In the genomic region with DNA sequence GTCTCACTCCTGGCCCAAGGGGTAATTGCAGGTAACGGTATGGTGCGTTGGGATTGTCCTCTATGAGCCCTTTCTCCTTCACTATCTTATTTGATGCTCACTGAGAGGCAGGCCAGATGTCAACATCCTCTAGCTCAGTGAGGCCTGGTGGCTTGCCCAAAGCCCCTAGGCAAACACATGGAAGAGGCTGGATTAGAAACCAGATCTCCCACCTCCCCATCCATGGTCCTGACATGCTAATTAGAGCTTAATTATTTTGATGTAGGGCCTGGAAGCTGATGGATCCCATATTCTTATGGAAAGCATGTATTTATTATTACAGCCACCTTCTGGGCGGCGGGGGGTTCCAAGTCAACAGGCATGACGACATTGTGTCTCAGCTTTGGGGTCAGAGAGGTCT, we compare ENCODE assay signal across 22 cellular contexts. TPM values are rescaled to one million over a fixed set of nuclear protein-coding genes. Genes with fewer than 3 reads are reported as not detected.
A peak's percentile ranks its signal among the peaks of the same experiment; 100 is the strongest.
DNase-seq lines count a peak whose midpoint lies in the region; ATAC-seq and TF ChIP-seq lines count a peak whose summit lies in the region.
"Had no signal": no experiment of that assay in that cellular context is flagged by ENCODE, and none has a peak within 500 bp of the region (broad histone marks: within the 10 kb centered on the region; RNA-seq: fewer than 3 reads in every experiment).

No MANE protein-coding gene starts in this region.

- H2AFZ ChIP-seq in osteoblast (ENCODE audit: low read length): no peak overlapping the region

- no peaks in the 10 kb centered on the region for H3K9me3 Mint-ChIP-seq in activated CD4-positive, alpha-beta T cell treated with anti-CD3 and anti-CD28 coated beads, Interleukin-2, amount 10 ng/mL, durations not matched to agents 7 days and 5 days
- no peaks in the 10 kb centered on the region for H3K9me3 Mint-ChIP-seq in CD8-positive, alpha-beta memory T cell
- no peaks in the 10 kb centered on the region for H3K9me3 Mint-ChIP-seq in activated T-helper 17 cell treated with anti-CD3 and anti-CD28 coated beads, Interleukin-2, amount 50 U/mL, for 72 hours
- H3K9me3 Mint-ChIP-seq: activated B cell treated with CpG ODN at 0.5 μM for 24 hours, H9, memory B cell had no signal

- H3K9me3 ChIP-seq in CD8-positive, alpha-beta memory T cell (ENCODE audit: low read length): no peaks in the 10 kb centered on the region
- H3K9me3 ChIP-seq in osteoblast (ENCODE audit: low read depth, low read length): no peaks in the 10 kb centered on the region
- H3K9me3 ChIP-seq: A549, left lung, prostate gland, SJSA1, thyroid gland, vagina had no signal

- H3K27ac Mint-ChIP-seq in activated CD4-positive, alpha-beta T cell treated with anti-CD3 and anti-CD28 coated beads, Interleukin-2, amount 10 ng/mL, durations not matched to agents 7 days and 5 days: peak overlapping the region; percentile 25
- H3K27ac Mint-ChIP-seq in CD8-positive, alpha-beta memory T cell: peak overlapping the region in 6 of 8 donors; percentile 24 to 87 (median 72)
- peak overlapping the region; percentile 83 for H3K27ac Mint-ChIP-seq in activated T-helper 17 cell treated with anti-CD3 and anti-CD28 coated beads, Interleukin-2, amount 50 U/mL, for 72 hours
- H3K27ac Mint-ChIP-seq: activated B cell treated with CpG ODN at 0.5 μM for 24 hours, memory B cell had no signal

- H3K27ac ChIP-seq in CD8-positive, alpha-beta memory T cell (ENCODE audit: low read depth, low read length): no peak overlapping the region
- H3K27ac ChIP-seq in osteoblast (ENCODE audit: low read depth, low read length): no peak overlapping the region
- H3K27ac ChIP-seq: A549, cardiac muscle cell, coronary artery, prostate gland, RWPE1, SJSA1, thyroid gland, vagina had no signal

- H4K20me1 ChIP-seq in osteoblast (ENCODE audit: insufficient read depth, low read length): no peaks in the 10 kb centered on the region

- no peaks in the 10 kb centered on the region for H3K27me3 ChIP-seq in CD8-positive, alpha-beta memory T cell (ENCODE audit: insufficient read depth, low read length, poor library complexity, severe bottlenecking)
- peaks cover 6% of the 10 kb centered on the region for H3K27me3 ChIP-seq in osteoblast (ENCODE audit: insufficient read depth, low read length)
- H3K27me3 ChIP-seq: cardiac muscle cell, left lung, SJSA1, thyroid gland, vagina had no signal

- no peak overlapping the region for H3K4me3 ChIP-seq in CD8-positive, alpha-beta memory T cell (ENCODE audit: low read length)
- H3K4me3 ChIP-seq in osteoblast (ENCODE audit: insufficient read depth, low read length): no peak overlapping the region
- H3K4me3 ChIP-seq: A549, cardiac muscle cell, coronary artery, left lung, prostate gland, SJSA1, thyroid gland, vagina had no signal

- H3K27me3 Mint-ChIP-seq in activated CD4-positive, alpha-beta T cell treated with anti-CD3 and anti-CD28 coated beads, Interleukin-2, amount 10 ng/mL, durations not matched to agents 7 days and 5 days: peaks cover 2% of the 10 kb centered on the region
- peaks cover 0 to 2% of the 10 kb centered on the region in 2 donors for H3K27me3 Mint-ChIP-seq in CD8-positive, alpha-beta memory T cell
- peaks cover under 1% of the 10 kb centered on the region for H3K27me3 Mint-ChIP-seq in activated T-helper 17 cell treated with anti-CD3 and anti-CD28 coated beads, Interleukin-2, amount 50 U/mL, for 72 hours
- H3K27me3 Mint-ChIP-seq: memory B cell had no signal

- no peaks in the 10 kb centered on the region for H3K36me3 Mint-ChIP-seq in activated CD4-positive, alpha-beta T cell treated with anti-CD3 and anti-CD28 coated beads, Interleukin-2, amount 10 ng/mL, durations not matched to agents 7 days and 5 days (ENCODE audit: low read depth)
- H3K36me3 Mint-ChIP-seq in CD8-positive, alpha-beta memory T cell: no peaks in the 10 kb centered on the region
- H3K36me3 Mint-ChIP-seq in activated T-helper 17 cell treated with anti-CD3 and anti-CD28 coated beads, Interleukin-2, amount 50 U/mL, for 72 hours (ENCODE audit: low read depth): no peaks in the 10 kb centered on the region
- H3K36me3 Mint-ChIP-seq: memory B cell had no signal

- H3K36me3 ChIP-seq in CD8-positive, alpha-beta memory T cell (ENCODE audit: insufficient read depth, low read length): no peaks in the 10 kb centered on the region
- no peaks in the 10 kb centered on the region for H3K36me3 ChIP-seq in osteoblast (ENCODE audit: insufficient read depth, low read length)
- H3K36me3 ChIP-seq: cardiac muscle cell, left lung, prostate gland, SJSA1, thyroid gland, vagina had no signal

- H3K4me1 ChIP-seq in CD8-positive, alpha-beta memory T cell (ENCODE audit: insufficient read depth, low read length): peaks cover 32% of the 10 kb centered on the region
- peaks cover 4% of the 10 kb centered on the region for H3K4me1 ChIP-seq in osteoblast (ENCODE audit: insufficient read depth, low read length)
- H3K4me1 ChIP-seq: A549, prostate gland, vagina had no signal

- DNase-seq in activated CD4-positive, alpha-beta T cell treated with anti-CD3 and anti-CD28 coated beads, Interleukin-2, amount 10 ng/mL, durations not matched to agents 7 days and 5 days: no peak
- DNase-seq in activated CD4-positive, alpha-beta T cell treated with anti-CD3 and anti-CD28 coated beads, Interleukin-2, amount 50 U/mL, for 1 hour: no peak
- DNase-seq in CD8-positive, alpha-beta memory T cell: no peak
- DNase-seq in osteoblast (ENCODE audit: insufficient read length, low spot score, missing footprints) (peak; percentile 11), NCI-H2029 (lab: John Stamatoyannopoulos, UW) (no peak)
- DNase-seq: activated B cell treated with CpG ODN at 0.5 μM for 24 hours, H9, NCI-H1417 treated with DMSO at 0.1 percent for 48 hours, NCI-H774 had no signal

- no peak overlapping the region for H3K4me2 ChIP-seq in osteoblast (ENCODE audit: insufficient read depth, low read length)
- H3K4me2 ChIP-seq: A549 had no signal

- POLR2A ChIA-PET in activated CD4-positive, alpha-beta T cell treated with anti-CD3 and anti-CD28 coated beads, Interleukin-2, amount 10 ng/mL, durations not matched to agents 7 days and 5 days (lab: Charles Lee): no interaction called here
- POLR2A ChIA-PET in CD8-positive, alpha-beta memory T cell (lab: Charles Lee): interaction anchor here (0.6 kb wide), 1 partner anchor 23 kb away, joined by 5 read pairs; no protein-coding TSS in a partner anchor

- no peak for ATAC-seq in activated T-helper 17 cell treated with anti-CD3 and anti-CD28 coated beads, Interleukin-2, amount 50 U/mL, for 72 hours (replicated peaks)
- no peak for ATAC-seq in GM19463 (IDR thresholded peaks at IDR 0.05; ENCODE audit: unreplicated experiment)
- ATAC-seq in HG03565 (IDR thresholded peaks at IDR 0.05; ENCODE audit: unreplicated experiment): no peak

- H3K4me3 Mint-ChIP-seq in activated CD4-positive, alpha-beta T cell treated with anti-CD3 and anti-CD28 coated beads, Interleukin-2, amount 10 ng/mL, durations not matched to agents 7 days and 5 days: no peak overlapping the region
- no peak overlapping the region for H3K4me3 Mint-ChIP-seq in CD8-positive, alpha-beta memory T cell
- H3K4me3 Mint-ChIP-seq in activated T-helper 17 cell treated with anti-CD3 and anti-CD28 coated beads, Interleukin-2, amount 50 U/mL, for 72 hours: no peak overlapping the region
- H3K4me3 Mint-ChIP-seq: activated B cell treated with CpG ODN at 0.5 μM for 24 hours, H9, memory B cell had no signal

- H3K79me2 ChIP-seq in osteoblast (ENCODE audit: insufficient read depth, low read length): no peaks in the 10 kb centered on the region

- TF ChIP-seq CTCF in osteoblast (IDR thresholded peaks at IDR 0.05; ENCODE audit: extremely low read depth, low read depth, low read length): no peak

- CTCF ChIA-PET in activated CD4-positive, alpha-beta T cell treated with anti-CD3 and anti-CD28 coated beads, Interleukin-2, amount 10 ng/mL, durations not matched to agents 7 days and 5 days (lab: Charles Lee): interaction anchor here (0.6 to 1.7 kb wide), 8 partner anchors 10 to 921 kb away, joined by 3 to 11 read pairs (median 4); no protein-coding TSS in a partner anchor
- CTCF ChIA-PET in CD8-positive, alpha-beta memory T cell (lab: Charles Lee): interaction anchor here (0.7 to 2.5 kb wide), 15 partner anchors 10 to 148 kb away, joined by 3 to 19 read pairs (median 4); a partner anchor contains a TSS

- H3K4me1 Mint-ChIP-seq in activated CD4-positive, alpha-beta T cell treated with anti-CD3 and anti-CD28 coated beads, Interleukin-2, amount 10 ng/mL, durations not matched to agents 7 days and 5 days: peaks cover 53% of the 10 kb centered on the region
- peaks cover 26 to 40% (median 29%) of the 10 kb centered on the region in 3 donors for H3K4me1 Mint-ChIP-seq in CD8-positive, alpha-beta memory T cell
- peaks cover 12% of the 10 kb centered on the region for H3K4me1 Mint-ChIP-seq in activated T-helper 17 cell treated with anti-CD3 and anti-CD28 coated beads, Interleukin-2, amount 50 U/mL, for 72 hours

RNA-seq across cellular contexts. Expression of a gene that starts 6.1 kb away (rescaled TPM):
- under 1 TPM; 0.20 to 0.21 TPM for total RNA-seq in activated CD4-positive, alpha-beta T cell treated with anti-CD3 and anti-CD28 coated beads, Interleukin-2, amount 10 ng/mL, durations not matched to agents 7 days and 5 days
- total RNA-seq in CD8-positive, alpha-beta memory T cell: under 1 TPM in 1 of 2 experiments, not detected in 1; 0.27 TPM
- polyA plus RNA-seq in CD8-positive, alpha-beta memory T cell: not detected
- total RNA-seq in activated T-helper 17 cell treated with anti-CD3 and anti-CD28 coated beads, Interleukin-2, amount 50 U/mL, for 72 hours: under 1 TPM; 0.28 to 0.45 TPM
- total RNA-seq in osteoblast: under 0.01 TPM in 1 of 2 replicates, not detected in the other
- total RNA-seq: activated B cell treated with CpG ODN at 0.5 μM for 24 hours had no signal

RNA-seq across cellular contexts. Expression of a gene that starts 18.9 kb away (rescaled TPM):
- total RNA-seq in activated CD4-positive, alpha-beta T cell treated with anti-CD3 and anti-CD28 coated beads, Interleukin-2, amount 10 ng/mL, durations not matched to agents 7 days and 5 days: 1 to 10 TPM; 7.6 to 7.8 TPM
- total RNA-seq in CD8-positive, alpha-beta memory T cell: 1 to 10 TPM; 7.3 to 8.9 TPM
- polyA plus RNA-seq in CD8-positive, alpha-beta memory T cell: 23.3 TPM
- total RNA-seq in activated T-helper 17 cell treated with anti-CD3 and anti-CD28 coated beads, Interleukin-2, amount 50 U/mL, for 72 hours: 10 to 100 TPM in 1 of 2 donors, 1 to 10 TPM in 1; 8.4 to 12.2 TPM
- 9.4 and 12.7 TPM in 2 replicates for total RNA-seq in osteoblast

RNA-seq across cellular contexts. Expression of a gene that starts 26.5 kb away (rescaled TPM):
- total RNA-seq in activated CD4-positive, alpha-beta T cell treated with anti-CD3 and anti-CD28 coated beads, Interleukin-2, amount 10 ng/mL, durations not matched to agents 7 days and 5 days: 10 to 100 TPM; 62.7 to 63.8 TPM
- total RNA-seq in CD8-positive, alpha-beta memory T cell: 100 to 1,000 TPM; 115 to 118 TPM
- polyA plus RNA-seq in CD8-positive, alpha-beta memory T cell: 203 TPM
- total RNA-seq in activated T-helper 17 cell treated with anti-CD3 and anti-CD28 coated beads, Interleukin-2, amount 50 U/mL, for 72 hours: 10 to 100 TPM; 88.9 to 98.6 TPM
- 20.6 and 49.8 TPM in 2 replicates for total RNA-seq in osteoblast

Comparison
In these comparisons a context has a peak if more than half of its experiments do, and no peak if none do; other contexts are left out.
1. H3K27ac Mint-ChIP-seq: peak in every context shown above with its lines; median percentile 83 in activated T-helper 17 cell treated with anti-CD3 and anti-CD28 coated beads, Interleukin-2, amount 50 U/mL, for 72 hours; 72 in CD8-positive, alpha-beta memory T cell; 25 in activated CD4-positive, alpha-beta T cell treated with anti-CD3 and anti-CD28 coated beads, Interleukin-2, amount 10 ng/mL, durations not matched to agents 7 days and 5 days.